In the genomic region with DNA sequence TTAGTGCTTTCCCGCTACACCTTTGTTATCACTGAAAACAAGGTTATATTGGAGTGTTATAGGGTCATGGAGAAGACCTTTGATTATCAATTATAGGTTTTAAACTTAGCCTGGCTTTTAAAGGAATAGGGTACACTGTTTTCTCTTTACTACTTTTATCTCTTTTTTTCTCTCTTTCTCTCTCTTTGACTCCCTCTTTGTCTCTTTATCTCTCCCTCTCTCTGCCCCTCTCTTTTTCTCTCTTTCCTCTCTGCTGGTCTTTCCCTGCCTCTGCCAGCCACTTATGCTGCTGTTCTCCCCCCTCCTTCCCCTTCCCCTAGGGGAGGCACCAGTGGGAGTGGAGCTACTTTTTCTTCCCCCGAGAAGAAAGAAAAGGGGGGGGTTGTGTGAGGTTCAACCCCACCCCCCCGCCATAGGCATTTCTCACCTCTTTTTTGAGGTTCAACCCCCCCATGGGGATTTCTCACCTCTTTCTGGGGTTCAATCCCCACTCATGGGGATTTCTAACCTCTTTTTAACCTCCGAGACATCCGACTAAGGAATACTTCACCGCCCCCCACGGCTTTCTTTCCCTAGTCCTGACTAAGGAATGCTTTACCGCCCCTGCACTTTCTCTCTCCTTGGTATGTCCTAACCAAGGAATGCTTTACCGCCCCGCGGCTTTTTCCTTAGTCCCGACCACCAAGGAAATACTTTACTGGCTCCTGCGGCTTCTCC, we compare ENCODE assay signal across 8 cellular contexts. TPM values are rescaled to one million over a fixed set of nuclear protein-coding genes. Genes with fewer than 3 reads are reported as not detected.
A peak's percentile ranks its signal among the peaks of the same experiment; 100 is the strongest.
DNase-seq lines count a peak whose midpoint lies in the region; ATAC-seq, FAIRE-seq and TF ChIP-seq lines count a peak whose summit lies in the region.

No MANE protein-coding gene starts in this region.

- peak overlapping the region in 1 of 2 experiments; percentile 19; a peak in 2 of 4 replicates for H3K9ac ChIP-seq in K562 (ENCODE audit: insufficient read depth in 1 of 2, low read depth in 2 of 2, low read length in 2 of 2)
- H3K9ac ChIP-seq in iPS-20b (ENCODE audit: low read depth, low read length): peak overlapping the region; percentile 83; the same call in 1 of the 2 replicates

- H3K27ac ChIP-seq in K562 (ENCODE audit: extremely low read depth, low read depth, low read length) (no peak overlapping the region), iPS-20b (ENCODE audit: low read length) (peak overlapping the region; percentile 76)

- H3K36me3 ChIP-seq in K562 (ENCODE audit: control insufficient read depth, insufficient read depth, low read length) (no peaks in the 10 kb centered on the region), iPS-20b (ENCODE audit: insufficient read depth, low read depth, low read length) (no peaks in the 10 kb centered on the region)

- peak overlapping the region; percentile 50 for H3K27ac Mint-ChIP-seq in stimulated activated effector memory CD8-positive, alpha-beta T cell treated with anti-CD3 and anti-CD28 coated beads, Interleukin-12 subunit alpha, Interleukin-12 subunit beta, amount 100 ng/mL, for 72 hours

- ATAC-seq in K562 (peak; percentile 31), HG02571 (IDR thresholded peaks at IDR 0.05; ENCODE audit: unreplicated experiment) (no peak)
- ATAC-seq in stimulated activated effector memory CD8-positive, alpha-beta T cell treated with anti-CD3 and anti-CD28 coated beads, Interleukin-12 subunit alpha, Interleukin-12 subunit beta, amount 100 ng/mL, for 72 hours: no peak

- H3K4me3 ChIP-seq in K562 (no peak overlapping the region), iPS-20b (ENCODE audit: low read length) (peak overlapping the region; percentile 31; the same call in 1 of the 2 replicates)

- CTCF ChIA-PET in K562 (lab: Yijun Ruan, JAX; ENCODE audit: low intra/inter-chr PET ratio): no interaction called here

- TF ChIP-seq CTCF in K562 (IDR thresholded peaks at IDR 0.05 in 2 of 3, conservative IDR thresholded peaks at IDR 0.05 in 1 of 3; ENCODE audit: insufficient read depth in 2 of 3, low read depth in 1 of 3, low read length in 3 of 3): no peak

- WGBS in K562 (ENCODE audit: insufficient coverage, low coverage, missing lambda C conversion rate): 14% methylated on average over 11 of the region's 13 CpGs

- peaks cover 5% of the 10 kb centered on the region for H3K9me1 ChIP-seq in K562 (ENCODE audit: control insufficient read depth, insufficient read depth, low read length)

- no peak for TF ChIP-seq POLR2A in K562 (conservative IDR thresholded peaks at IDR 0.05)

- DNase-seq in HK-2 (ENCODE audit: unreplicated experiment) (peak; percentile 54), K562 (ENCODE audit: extremely low read depth in 1 of 4, low spot score in 3 of 4) (peak in 3 of 4 experiments; percentile 23 to 32 (median 31)), NCI-H345 treated with DMSO at 0.1 percent for 48 hours (lab: John Stamatoyannopoulos, UW; ENCODE audit: unreplicated experiment) (no peak), NCI-H187 treated with DMSO at 0.1 percent for 48 hours (lab: John Stamatoyannopoulos, UW) (no peak)
- DNase-seq in stimulated activated effector memory CD8-positive, alpha-beta T cell treated with anti-CD3 and anti-CD28 coated beads, Interleukin-12 subunit alpha, Interleukin-12 subunit beta, amount 100 ng/mL, for 72 hours (ENCODE audit: low spot score in 2 of 2): no peak
- DNase-seq in activated CD8-positive, alpha-beta memory T cell treated with anti-CD3 and anti-CD28 coated beads, Interleukin-2, amount 50 U/mL, for 48 hours: no peak

- peak overlapping the region; percentile 0; the same call in 1 of the 2 replicates for H3K4me2 ChIP-seq in K562 (ENCODE audit: insufficient read depth, low read length)

- H3K79me2 ChIP-seq in K562 (ENCODE audit: control insufficient read depth, insufficient read depth, low read length): no peaks in the 10 kb centered on the region

- in situ Hi-C loops in K562 (cut with MboI): no loop called here

- BruUV-seq in K562 (replicated peaks; lab: Mats Ljungman, UMichigan): no TSS peak

- peak overlapping the region; percentile 84 for H2AFZ ChIP-seq in K562 (ENCODE audit: low read depth, low read length)

- no peaks in the 10 kb centered on the region for H3K36me3 Mint-ChIP-seq in stimulated activated effector memory CD8-positive, alpha-beta T cell treated with anti-CD3 and anti-CD28 coated beads, Interleukin-12 subunit alpha, Interleukin-12 subunit beta, amount 100 ng/mL, for 72 hours

- POLR2A ChIA-PET in K562 (lab: Yijun Ruan, JAX): no interaction called here

- H3K9me3 ChIP-seq in K562 (replicated peaks; ENCODE audit: control insufficient read depth, insufficient read depth, low read depth, low read length) (no peaks in the 10 kb centered on the region), iPS-20b (ENCODE audit: insufficient read depth, low read depth, low read length) (peaks cover 11% of the 10 kb centered on the region; the same call in 1 of the 2 replicates)

- H3K27me3 ChIP-seq in K562 (ENCODE audit: control insufficient read depth in 2 of 2, insufficient read depth in 2 of 2, low read length in 2 of 2) (peaks cover 16 to 17% of the 10 kb centered on the region in 2 experiments; a peak in 4 of 5 replicates), iPS-20b (ENCODE audit: insufficient read depth, low read length) (no peaks in the 10 kb centered on the region)

- peaks cover 7% of the 10 kb centered on the region for H3K4me1 Mint-ChIP-seq in stimulated activated effector memory CD8-positive, alpha-beta T cell treated with anti-CD3 and anti-CD28 coated beads, Interleukin-12 subunit alpha, Interleukin-12 subunit beta, amount 100 ng/mL, for 72 hours

- no peak for FAIRE-seq in K562 (lab: Jason Lieb, UNC)

- no peaks in the 10 kb centered on the region for H4K20me1 ChIP-seq in K562 (replicated peaks; ENCODE audit: control insufficient read depth, insufficient read depth, low read length)

- intact Hi-C loops in K562 (cut with micrococcal nuclease): loop anchor here (2.0 to 5.0 kb wide), 6 partner anchors 55 to 423 kb away; partner anchors contain the start of genes FNDC5 and SYNC

- TF ChIP-seq RAD21 in K562 (CRISPR knock-in tag; conservative IDR thresholded peaks at IDR 0.05 in 1 of 2, IDR thresholded peaks at IDR 0.05 in 1 of 2): no peak

- H3K9me3 Mint-ChIP-seq in stimulated activated effector memory CD8-positive, alpha-beta T cell treated with anti-CD3 and anti-CD28 coated beads, Interleukin-12 subunit alpha, Interleukin-12 subunit beta, amount 100 ng/mL, for 72 hours: peaks cover 8% of the 10 kb centered on the region

- no peak overlapping the region for H3K4me3 Mint-ChIP-seq in stimulated activated effector memory CD8-positive, alpha-beta T cell treated with anti-CD3 and anti-CD28 coated beads, Interleukin-12 subunit alpha, Interleukin-12 subunit beta, amount 100 ng/mL, for 72 hours

- peaks cover 0 to 4% of the 10 kb centered on the region in 2 experiments; a peak in 3 of 5 replicates for H3K4me1 ChIP-seq in K562 (replicated peaks in 1 of 2; ENCODE audit: control insufficient read depth in 2 of 2, insufficient read depth in 2 of 2, low read length in 2 of 2)
- H3K4me1 ChIP-seq in iPS-20b (ENCODE audit: insufficient read depth, low read length): peaks cover 32% of the 10 kb centered on the region

- no peak for TF ChIP-seq EP300 in K562 (IDR thresholded peaks at IDR 0.05; ENCODE audit: low read length)

TF ChIP-seq in K562, 482 proteins besides CTCF, POLR2A, EP300 and RAD21 (continues in another document):
- TF ChIP-seq RFX5 (IDR thresholded peaks at IDR 0.05; ENCODE audit: low read depth, low read length): no peak

RNA-seq across cellular contexts. Expression of gene ZBTB8B, which starts 17.2 kb away (rescaled TPM):
- not detected in 2 replicates for total RNA-seq in K562 (2011; cell fraction: chromatin; rRNA removed; ENCODE audit: low replicate concordance)
- total RNA-seq in K562 (2011; cell fraction: nucleolus; rRNA removed): not detected in 2 replicates
- not detected in 2 replicates for total RNA-seq in K562 (2011; cell fraction: nucleoplasm; rRNA removed)
- total RNA-seq in K562 (2014; rRNA removed): under 0.01 TPM in 1 of 2 replicates, not detected in the other
- not detected in 2 replicates for total RNA-seq in K562 (2014; rRNA removed; fragmentation: Illumina TruSeq; extraction: Trizol)
- total RNA-seq in K562 (2015; rRNA removed; fragmentation: Illumina TruSeq; extraction: Trizol): not detected in 2 replicates
- not detected in 2 replicates for total RNA-seq in K562 (2021)
- polyA plus RNA-seq in K562 (2011; rRNA removed): not detected in 2 replicates
- not detected in 2 replicates for polyA plus RNA-seq in K562 (2011; cell fraction: cytosol; rRNA removed)
- not detected in 2 replicates for polyA plus RNA-seq in K562 (2011; cell fraction: nucleus; rRNA removed)
- polyA plus RNA-seq in K562 (2012): 0.01 TPM in 1 of 2 replicates, not detected in the other
- not detected in 2 replicates for polyA plus RNA-seq in K562 (2014; fragmentation: Illumina TruSeq; extraction: Trizol)
- polyA plus RNA-seq in K562 (2014; fragmentation: Nextera tagmentation; extraction: Ambion mirVana): not detected
- polyA plus RNA-seq in K562 (2014; rRNA removed): not detected in 2 replicates
- not detected in 2 replicates for polyA minus RNA-seq in K562 (2011; rRNA and poly(A)+ RNA removed)
- polyA minus RNA-seq in K562 (2011; cell fraction: cytosol; rRNA and poly(A)+ RNA removed): not detected in 2 replicates
- polyA minus RNA-seq in K562 (2011; cell fraction: nucleus; rRNA and poly(A)+ RNA removed): not detected in 2 replicates

RNA-seq across cellular contexts. Expression of gene BSDC1, which starts 53.4 kb away (rescaled TPM):
- total RNA-seq in K562 (2011; cell fraction: chromatin; rRNA removed; ENCODE audit: low replicate concordance): 333 and 446 TPM in 2 replicates
- 231 TPM in 2 replicates for total RNA-seq in K562 (2011; cell fraction: nucleolus; rRNA removed)
- total RNA-seq in K562 (2011; cell fraction: nucleoplasm; rRNA removed): 315 and 386 TPM in 2 replicates
- total RNA-seq in K562 (2014; rRNA removed) (73.1 and 81.0 TPM in 2 replicates), K562 (2014; rRNA removed; fragmentation: Illumina TruSeq; extraction: Trizol) (60.4 and 68.5 TPM in 2 replicates), K562 (2015; rRNA removed; fragmentation: Illumina TruSeq; extraction: Trizol) (44.0 and 45.1 TPM in 2 replicates), K562 (2021) (73.6 and 84.8 TPM in 2 replicates)
- polyA plus RNA-seq in K562 (2011; rRNA removed) (91.6 and 125 TPM in 2 replicates), K562 (2014; fragmentation: Illumina TruSeq; extraction: Trizol) (92.9 and 96.8 TPM in 2 replicates), K562 (2014; fragmentation: Nextera tagmentation; extraction: Ambion mirVana) (10 to 100 TPM; 10.2 to 14.7 TPM), K562 (2014; rRNA removed) (94.7 and 100 TPM in 2 replicates)
- 59.5 and 90.3 TPM in 2 replicates for polyA plus RNA-seq in K562 (2011; cell fraction: cytosol; rRNA removed)
- polyA plus RNA-seq in K562 (2011; cell fraction: nucleus; rRNA removed): 211 and 227 TPM in 2 replicates
- polyA plus RNA-seq in K562 (2012): 57.3 and 88.0 TPM in 2 replicates
- 52.5 and 61.4 TPM in 2 replicates for polyA minus RNA-seq in K562 (2011; rRNA and poly(A)+ RNA removed)
- 25.3 and 34.6 TPM in 2 replicates for polyA minus RNA-seq in K562 (2011; cell fraction: cytosol; rRNA and poly(A)+ RNA removed)
- polyA minus RNA-seq in K562 (2011; cell fraction: nucleus; rRNA and poly(A)+ RNA removed): 62.3 and 95.3 TPM in 2 replicates

Comparison
In these comparisons a context has a peak if more than half of its experiments do, and no peak if none do; other contexts are left out.
1. DNase-seq: peak in HK-2 (single experiment) and K562 (3 of 4); none in stimulated activated effector memory CD8-positive, alpha-beta T cell treated with anti-CD3 and anti-CD28 coated beads, Interleukin-12 subunit alpha, Interleukin-12 subunit beta, amount 100 ng/mL, for 72 hours (0 of 2), NCI-H345 treated with DMSO at 0.1 percent for 48 hours (single experiment), NCI-H187 treated with DMSO at 0.1 percent for 48 hours (single experiment) and activated CD8-positive, alpha-beta memory T cell treated with anti-CD3 and anti-CD28 coated beads, Interleukin-2, amount 50 U/mL, for 48 hours (single experiment).